14 cellular contexts compared by ENCODE assay signal in the genomic region with DNA sequence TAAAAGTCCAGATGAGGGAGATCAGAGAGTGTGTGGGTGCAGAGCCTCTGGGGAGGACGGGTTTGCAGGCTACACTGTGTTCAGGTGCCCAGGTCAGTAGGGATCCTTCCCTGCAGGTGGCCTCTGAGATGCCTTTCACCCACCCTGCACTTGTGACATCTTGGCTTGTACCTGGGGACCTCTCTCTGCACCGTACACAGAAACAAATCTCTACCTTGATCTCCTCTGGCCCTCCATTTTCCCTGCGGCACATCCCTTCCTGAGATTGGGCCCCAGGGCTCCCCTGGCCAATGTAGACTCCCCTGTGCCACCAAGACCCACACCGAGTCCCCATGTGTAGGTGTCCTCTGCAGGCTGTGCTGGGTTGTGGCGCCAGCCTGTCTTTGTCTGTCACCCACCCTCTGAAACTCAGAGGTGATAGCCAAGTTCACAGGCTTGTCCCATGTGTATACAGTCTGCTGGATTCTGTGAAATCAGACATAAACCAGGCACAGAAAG.
DNase-seq lines count a peak whose midpoint lies in the region; ATAC-seq lines count a peak whose summit lies in the region.
"Had no signal": no experiment of that assay in that cellular context is flagged by ENCODE, and none has a peak within 500 bp of the region (broad histone marks: within the 10 kb centered on the region; RNA-seq: fewer than 3 reads in every experiment).

No MANE protein-coding gene starts in this region.

- DNase-seq in activated naive CD8-positive, alpha-beta T cell treated with anti-CD3 and anti-CD28 coated beads, Interleukin-2, amount 10 ng/mL, durations not matched to agents 7 days and 5 days: no peak
- no peak for DNase-seq in activated naive CD8-positive, alpha-beta T cell treated with anti-CD3 and anti-CD28 coated beads for 36 hours
- peak; percentile 23 for DNase-seq in sciatic nerve (ENCODE audit: low spot score)
- DNase-seq in ureter (ENCODE audit: low spot score): peak; percentile 24
- DNase-seq in NCI-H82 treated with DMSO at 0.1 percent for 48 hours (lab: John Stamatoyannopoulos, UW; ENCODE audit: unreplicated experiment): no peak
- DNase-seq: 8988T, AML-193, Calu3, DMS 273 treated with DMSO at 0.1 percent for 48 hours, HCEC 1CT, HFFc6 had no signal

- peaks cover 18% of the 10 kb centered on the region for H3K4me1 Mint-ChIP-seq in activated naive CD8-positive, alpha-beta T cell treated with anti-CD3 and anti-CD28 coated beads, Interleukin-2, amount 10 ng/mL, durations not matched to agents 7 days and 5 days
- H3K4me1 Mint-ChIP-seq in activated naive CD8-positive, alpha-beta T cell treated with anti-CD3 and anti-CD28 coated beads for 36 hours: peaks cover 28% of the 10 kb centered on the region

- POLR2A ChIA-PET in activated naive CD8-positive, alpha-beta T cell treated with anti-CD3 and anti-CD28 coated beads, Interleukin-2, amount 10 ng/mL, durations not matched to agents 7 days and 5 days (lab: Charles Lee): no interaction called here

- intact Hi-C loops in sciatic nerve (cut with DNase I): no loop called here

- H3K36me3 Mint-ChIP-seq in activated naive CD8-positive, alpha-beta T cell treated with anti-CD3 and anti-CD28 coated beads, Interleukin-2, amount 10 ng/mL, durations not matched to agents 7 days and 5 days: no peaks in the 10 kb centered on the region
- no peaks in the 10 kb centered on the region for H3K36me3 Mint-ChIP-seq in activated naive CD8-positive, alpha-beta T cell treated with anti-CD3 and anti-CD28 coated beads for 36 hours

- ATAC-seq in activated naive CD8-positive, alpha-beta T cell treated with anti-CD3 and anti-CD28 coated beads, Interleukin-2, amount 10 ng/mL, durations not matched to agents 7 days and 5 days (ENCODE audit: low read depth): no peak
- no peak for ATAC-seq in sciatic nerve
- ATAC-seq in esophagus mucosa: no peak
- no peak for ATAC-seq in HG03439 (IDR thresholded peaks at IDR 0.05; ENCODE audit: unreplicated experiment)
- ATAC-seq: HepG2 had no signal

- peak overlapping the region; percentile 13 for H3K27ac Mint-ChIP-seq in activated naive CD8-positive, alpha-beta T cell treated with anti-CD3 and anti-CD28 coated beads, Interleukin-2, amount 10 ng/mL, durations not matched to agents 7 days and 5 days
- H3K27ac Mint-ChIP-seq in activated naive CD8-positive, alpha-beta T cell treated with anti-CD3 and anti-CD28 coated beads for 36 hours: no peak overlapping the region
- H3K27ac Mint-ChIP-seq: HFFc6 had no signal

- H3K27me3 Mint-ChIP-seq in activated naive CD8-positive, alpha-beta T cell treated with anti-CD3 and anti-CD28 coated beads, Interleukin-2, amount 10 ng/mL, durations not matched to agents 7 days and 5 days: peaks cover 2% of the 10 kb centered on the region
- no peaks in the 10 kb centered on the region for H3K27me3 Mint-ChIP-seq in activated naive CD8-positive, alpha-beta T cell treated with anti-CD3 and anti-CD28 coated beads for 36 hours

- no peak overlapping the region for H3K4me3 Mint-ChIP-seq in activated naive CD8-positive, alpha-beta T cell treated with anti-CD3 and anti-CD28 coated beads, Interleukin-2, amount 10 ng/mL, durations not matched to agents 7 days and 5 days
- no peak overlapping the region for H3K4me3 Mint-ChIP-seq in activated naive CD8-positive, alpha-beta T cell treated with anti-CD3 and anti-CD28 coated beads for 36 hours
- H3K4me3 Mint-ChIP-seq: HFFc6 had no signal

- H3K9me3 Mint-ChIP-seq in activated naive CD8-positive, alpha-beta T cell treated with anti-CD3 and anti-CD28 coated beads, Interleukin-2, amount 10 ng/mL, durations not matched to agents 7 days and 5 days: no peaks in the 10 kb centered on the region
- H3K9me3 Mint-ChIP-seq in activated naive CD8-positive, alpha-beta T cell treated with anti-CD3 and anti-CD28 coated beads for 36 hours: no peaks in the 10 kb centered on the region
- H3K9me3 Mint-ChIP-seq: HFFc6 had no signal

Comparison
In these comparisons a context has a peak if more than half of its experiments do, and no peak if none do; other contexts are left out.
1. DNase-seq: peak in sciatic nerve (single experiment) and ureter (single experiment); none in activated naive CD8-positive, alpha-beta T cell treated with anti-CD3 and anti-CD28 coated beads, Interleukin-2, amount 10 ng/mL, durations not matched to agents 7 days and 5 days (single experiment), activated naive CD8-positive, alpha-beta T cell treated with anti-CD3 and anti-CD28 coated beads for 36 hours (single experiment) and NCI-H82 treated with DMSO at 0.1 percent for 48 hours (single experiment).